ENCODE assay signal across 1 cellular context in the genomic region with DNA sequence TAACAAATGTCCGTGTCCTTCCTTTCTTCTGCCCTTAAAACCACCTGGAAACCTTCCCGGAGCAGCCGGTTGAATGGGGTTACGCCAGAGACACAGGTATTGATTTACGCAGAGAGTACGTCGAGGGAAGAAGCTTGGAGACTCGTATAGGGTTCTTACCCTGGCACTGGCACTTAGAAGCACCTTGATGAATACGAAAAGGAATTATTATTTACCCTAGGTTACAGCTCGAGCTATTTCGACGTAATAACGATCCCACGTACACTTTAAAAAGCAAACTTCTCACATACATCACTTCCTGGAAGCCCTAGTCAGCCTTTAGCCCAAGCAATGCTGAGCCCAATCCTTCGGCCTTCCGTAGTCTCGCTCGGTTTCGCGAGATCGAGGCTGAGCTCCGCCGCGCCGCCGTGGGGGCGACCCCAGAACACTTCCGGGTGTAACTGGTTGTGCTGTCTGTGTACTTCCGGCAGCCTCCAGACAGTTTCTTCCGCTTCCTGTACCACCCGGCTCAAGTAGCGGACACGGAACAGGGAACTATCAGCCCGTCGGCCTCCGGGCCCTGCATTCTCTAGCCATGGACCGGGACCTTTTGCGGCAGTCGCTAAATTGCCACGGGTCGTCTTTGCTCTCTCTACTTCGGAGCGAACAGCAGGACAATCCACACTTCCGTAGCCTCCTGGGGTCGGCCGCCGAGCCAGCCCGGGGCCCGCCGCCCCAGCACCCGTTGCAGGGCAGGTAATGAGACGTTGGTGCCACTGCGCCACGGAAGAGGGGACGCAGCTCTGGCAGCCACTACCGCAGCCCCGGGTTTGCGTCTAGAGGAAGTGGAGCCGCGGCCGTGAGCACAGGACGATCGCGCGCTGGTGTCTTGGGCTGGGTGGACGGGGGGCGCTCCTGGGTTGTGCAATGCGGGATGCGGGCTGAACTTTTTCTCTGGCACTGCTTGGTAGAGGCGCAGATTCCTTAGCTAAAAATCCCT.
TF ChIP-seq lines count a peak whose summit lies in the region.

A gene with protein sequence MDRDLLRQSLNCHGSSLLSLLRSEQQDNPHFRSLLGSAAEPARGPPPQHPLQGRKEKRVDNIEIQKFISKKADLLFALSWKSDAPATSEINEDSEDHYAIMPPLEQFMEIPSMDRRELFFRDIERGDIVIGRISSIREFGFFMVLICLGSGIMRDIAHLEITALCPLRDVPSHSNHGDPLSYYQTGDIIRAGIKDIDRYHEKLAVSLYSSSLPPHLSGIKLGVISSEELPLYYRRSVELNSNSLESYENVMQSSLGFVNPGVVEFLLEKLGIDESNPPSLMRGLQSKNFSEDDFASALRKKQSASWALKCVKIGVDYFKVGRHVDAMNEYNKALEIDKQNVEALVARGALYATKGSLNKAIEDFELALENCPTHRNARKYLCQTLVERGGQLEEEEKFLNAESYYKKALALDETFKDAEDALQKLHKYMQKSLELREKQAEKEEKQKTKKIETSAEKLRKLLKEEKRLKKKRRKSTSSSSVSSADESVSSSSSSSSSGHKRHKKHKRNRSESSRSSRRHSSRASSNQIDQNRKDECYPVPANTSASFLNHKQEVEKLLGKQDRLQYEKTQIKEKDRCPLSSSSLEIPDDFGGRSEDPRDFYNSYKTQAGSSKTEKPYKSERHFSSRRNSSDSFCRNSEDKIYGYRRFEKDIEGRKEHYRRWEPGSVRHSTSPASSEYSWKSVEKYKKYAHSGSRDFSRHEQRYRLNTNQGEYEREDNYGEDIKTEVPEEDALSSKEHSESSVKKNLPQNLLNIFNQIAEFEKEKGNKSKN (plus strand): TSS at position 476 of the 979 bp plus-strand sequence. CDS start 99 bp downstream, at position 575.

TF ChIP-seq in GM12878, 131 proteins besides CTCF, POLR2A, EP300 and RAD21 (continued from another document and continues in another):
- peak in 1 of 2 experiments; percentile 15; a peak in 1 of 4 replicates for TF ChIP-seq BHLHE40 (IDR thresholded peaks at IDR 0.05; ENCODE audit: borderline replicate concordance in 1 of 2, low read depth in 2 of 2, low read length in 1 of 2)
- peak; percentile 73; the same call in 1 of the 2 replicates for TF ChIP-seq TAF1 (IDR thresholded peaks at IDR 0.05; ENCODE audit: borderline replicate concordance, low read depth, low read length)
- TF ChIP-seq POLR2AphosphoS2 (IDR thresholded peaks at IDR 0.05; ENCODE audit: low read depth, low read length): peak; percentile 88
- TF ChIP-seq JUND (IDR thresholded peaks at IDR 0.05; ENCODE audit: low read depth, low read length): no peak
- TF ChIP-seq IRF3 (IDR thresholded peaks at IDR 0.05): no peak
- TF ChIP-seq SMC3 (IDR thresholded peaks at IDR 0.05; ENCODE audit: borderline replicate concordance, low read length): no peak; the same call in 1 of the 2 replicates
- peak; percentile 35; the same call in 1 of the 2 replicates for TF ChIP-seq SIN3A (IDR thresholded peaks at IDR 0.05; ENCODE audit: low read depth, low read length)
- TF ChIP-seq SUPT20H (IDR thresholded peaks at IDR 0.05; ENCODE audit: borderline replicate concordance, control insufficient read depth, low read depth, low read length): no peak
- TF ChIP-seq HDAC2 (IDR thresholded peaks at IDR 0.05): no peak
- TF ChIP-seq LARP7 (IDR thresholded peaks at IDR 0.05): peak; percentile 33; the same call in 1 of the 2 replicates
- peak; percentile 37; the same call in 1 of the 2 replicates for TF ChIP-seq TBL1XR1 (IDR thresholded peaks at IDR 0.05; ENCODE audit: low read depth, low read length)
- TF ChIP-seq, protein P1, sequence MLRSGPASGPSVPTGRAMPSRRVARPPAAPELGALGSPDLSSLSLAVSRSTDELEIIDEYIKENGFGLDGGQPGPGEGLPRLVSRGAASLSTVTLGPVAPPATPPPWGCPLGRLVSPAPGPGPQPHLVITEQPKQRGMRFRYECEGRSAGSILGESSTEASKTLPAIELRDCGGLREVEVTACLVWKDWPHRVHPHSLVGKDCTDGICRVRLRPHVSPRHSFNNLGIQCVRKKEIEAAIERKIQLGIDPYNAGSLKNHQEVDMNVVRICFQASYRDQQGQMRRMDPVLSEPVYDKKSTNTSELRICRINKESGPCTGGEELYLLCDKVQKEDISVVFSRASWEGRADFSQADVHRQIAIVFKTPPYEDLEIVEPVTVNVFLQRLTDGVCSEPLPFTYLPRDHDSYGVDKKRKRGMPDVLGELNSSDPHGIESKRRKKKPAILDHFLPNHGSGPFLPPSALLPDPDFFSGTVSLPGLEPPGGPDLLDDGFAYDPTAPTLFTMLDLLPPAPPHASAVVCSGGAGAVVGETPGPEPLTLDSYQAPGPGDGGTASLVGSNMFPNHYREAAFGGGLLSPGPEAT (IDR thresholded peaks at IDR 0.05; ENCODE audit: low read depth): peak; percentile 38; the same call in 1 of the 2 replicates
- no peak for TF ChIP-seq HDAC6 (IDR thresholded peaks at IDR 0.05; ENCODE audit: unreplicated experiment)
- TF ChIP-seq BMI1 (IDR thresholded peaks at IDR 0.05; ENCODE audit: borderline replicate concordance): 0 out of 2 replicates have a peak, but pooled peaks have one; percentile 25
- TF ChIP-seq NBN (IDR thresholded peaks at IDR 0.05): peak; percentile 72
- TF ChIP-seq FOXM1 (IDR thresholded peaks at IDR 0.05; ENCODE audit: low read depth, low read length): no peak
- TF ChIP-seq, protein P2, sequence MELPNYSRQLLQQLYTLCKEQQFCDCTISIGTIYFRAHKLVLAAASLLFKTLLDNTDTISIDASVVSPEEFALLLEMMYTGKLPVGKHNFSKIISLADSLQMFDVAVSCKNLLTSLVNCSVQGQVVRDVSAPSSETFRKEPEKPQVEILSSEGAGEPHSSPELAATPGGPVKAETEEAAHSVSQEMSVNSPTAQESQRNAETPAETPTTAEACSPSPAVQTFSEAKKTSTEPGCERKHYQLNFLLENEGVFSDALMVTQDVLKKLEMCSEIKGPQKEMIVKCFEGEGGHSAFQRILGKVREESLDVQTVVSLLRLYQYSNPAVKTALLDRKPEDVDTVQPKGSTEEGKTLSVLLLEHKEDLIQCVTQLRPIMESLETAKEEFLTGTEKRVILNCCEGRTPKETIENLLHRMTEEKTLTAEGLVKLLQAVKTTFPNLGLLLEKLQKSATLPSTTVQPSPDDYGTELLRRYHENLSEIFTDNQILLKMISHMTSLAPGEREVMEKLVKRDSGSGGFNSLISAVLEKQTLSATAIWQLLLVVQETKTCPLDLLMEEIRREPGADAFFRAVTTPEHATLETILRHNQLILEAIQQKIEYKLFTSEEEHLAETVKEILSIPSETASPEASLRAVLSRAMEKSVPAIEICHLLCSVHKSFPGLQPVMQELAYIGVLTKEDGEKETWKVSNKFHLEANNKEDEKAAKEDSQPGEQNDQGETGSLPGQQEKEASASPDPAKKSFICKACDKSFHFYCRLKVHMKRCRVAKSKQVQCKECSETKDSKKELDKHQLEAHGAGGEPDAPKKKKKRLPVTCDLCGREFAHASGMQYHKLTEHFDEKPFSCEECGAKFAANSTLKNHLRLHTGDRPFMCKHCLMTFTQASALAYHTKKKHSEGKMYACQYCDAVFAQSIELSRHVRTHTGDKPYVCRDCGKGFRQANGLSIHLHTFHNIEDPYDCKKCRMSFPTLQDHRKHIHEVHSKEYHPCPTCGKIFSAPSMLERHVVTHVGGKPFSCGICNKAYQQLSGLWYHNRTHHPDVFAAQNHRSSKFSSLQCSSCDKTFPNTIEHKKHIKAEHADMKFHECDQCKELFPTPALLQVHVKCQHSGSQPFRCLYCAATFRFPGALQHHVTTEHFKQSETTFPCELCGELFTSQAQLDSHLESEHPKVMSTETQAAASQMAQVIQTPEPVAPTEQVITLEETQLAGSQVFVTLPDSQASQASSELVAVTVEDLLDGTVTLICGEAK (IDR thresholded peaks at IDR 0.05; ENCODE audit: borderline replicate concordance): peak; percentile 96
- no peak for TF ChIP-seq ZNF622 (IDR thresholded peaks at IDR 0.05)
- no peak for TF ChIP-seq FOS (IDR thresholded peaks at IDR 0.05; ENCODE audit: borderline replicate concordance, extremely low read depth, insufficient read length)
- peak; percentile 89 for TF ChIP-seq GATAD2B (conservative IDR thresholded peaks at IDR 0.05; ENCODE audit: low read depth)
- TF ChIP-seq ZNF207 (IDR thresholded peaks at IDR 0.05; ENCODE audit: borderline replicate concordance): 0 out of 2 replicates have a peak, but pooled peaks have one; percentile 25
- peak; percentile 3; the same call in 1 of the 2 replicates for TF ChIP-seq BCL11A (IDR thresholded peaks at IDR 0.05; ENCODE audit: low read depth, low read length)
- TF ChIP-seq CBX5 (IDR thresholded peaks at IDR 0.05; ENCODE audit: low read depth): peak; percentile 89
- TF ChIP-seq CREB1 (IDR thresholded peaks at IDR 0.05; ENCODE audit: low read depth): peak; percentile 67; the same call in 1 of the 2 replicates
- TF ChIP-seq, protein P3, sequence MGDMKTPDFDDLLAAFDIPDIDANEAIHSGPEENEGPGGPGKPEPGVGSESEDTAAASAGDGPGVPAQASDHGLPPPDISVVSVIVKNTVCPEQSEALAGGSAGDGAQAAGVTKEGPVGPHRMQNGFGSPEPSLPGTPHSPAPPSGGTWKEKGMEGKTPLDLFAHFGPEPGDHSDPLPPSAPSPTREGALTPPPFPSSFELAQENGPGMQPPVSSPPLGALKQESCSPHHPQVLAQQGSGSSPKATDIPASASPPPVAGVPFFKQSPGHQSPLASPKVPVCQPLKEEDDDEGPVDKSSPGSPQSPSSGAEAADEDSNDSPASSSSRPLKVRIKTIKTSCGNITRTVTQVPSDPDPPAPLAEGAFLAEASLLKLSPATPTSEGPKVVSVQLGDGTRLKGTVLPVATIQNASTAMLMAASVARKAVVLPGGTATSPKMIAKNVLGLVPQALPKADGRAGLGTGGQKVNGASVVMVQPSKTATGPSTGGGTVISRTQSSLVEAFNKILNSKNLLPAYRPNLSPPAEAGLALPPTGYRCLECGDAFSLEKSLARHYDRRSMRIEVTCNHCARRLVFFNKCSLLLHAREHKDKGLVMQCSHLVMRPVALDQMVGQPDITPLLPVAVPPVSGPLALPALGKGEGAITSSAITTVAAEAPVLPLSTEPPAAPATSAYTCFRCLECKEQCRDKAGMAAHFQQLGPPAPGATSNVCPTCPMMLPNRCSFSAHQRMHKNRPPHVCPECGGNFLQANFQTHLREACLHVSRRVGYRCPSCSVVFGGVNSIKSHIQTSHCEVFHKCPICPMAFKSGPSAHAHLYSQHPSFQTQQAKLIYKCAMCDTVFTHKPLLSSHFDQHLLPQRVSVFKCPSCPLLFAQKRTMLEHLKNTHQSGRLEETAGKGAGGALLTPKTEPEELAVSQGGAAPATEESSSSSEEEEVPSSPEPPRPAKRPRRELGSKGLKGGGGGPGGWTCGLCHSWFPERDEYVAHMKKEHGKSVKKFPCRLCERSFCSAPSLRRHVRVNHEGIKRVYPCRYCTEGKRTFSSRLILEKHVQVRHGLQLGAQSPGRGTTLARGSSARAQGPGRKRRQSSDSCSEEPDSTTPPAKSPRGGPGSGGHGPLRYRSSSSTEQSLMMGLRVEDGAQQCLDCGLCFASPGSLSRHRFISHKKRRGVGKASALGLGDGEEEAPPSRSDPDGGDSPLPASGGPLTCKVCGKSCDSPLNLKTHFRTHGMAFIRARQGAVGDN (IDR thresholded peaks at IDR 0.05): no peak; the same call in 1 of the 2 replicates
- no peak; the same call in 1 of the 2 replicates for TF ChIP-seq NFIC (IDR thresholded peaks at IDR 0.05; ENCODE audit: low read depth, low read length)
- TF ChIP-seq, protein P4, sequence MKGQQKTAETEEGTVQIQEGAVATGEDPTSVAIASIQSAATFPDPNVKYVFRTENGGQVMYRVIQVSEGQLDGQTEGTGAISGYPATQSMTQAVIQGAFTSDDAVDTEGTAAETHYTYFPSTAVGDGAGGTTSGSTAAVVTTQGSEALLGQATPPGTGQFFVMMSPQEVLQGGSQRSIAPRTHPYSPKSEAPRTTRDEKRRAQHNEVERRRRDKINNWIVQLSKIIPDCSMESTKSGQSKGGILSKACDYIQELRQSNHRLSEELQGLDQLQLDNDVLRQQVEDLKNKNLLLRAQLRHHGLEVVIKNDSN (IDR thresholded peaks at IDR 0.05; ENCODE audit: borderline replicate concordance, extremely low read length, insufficient read depth, low read depth, low read length): no peak
- TF ChIP-seq, protein P5, sequence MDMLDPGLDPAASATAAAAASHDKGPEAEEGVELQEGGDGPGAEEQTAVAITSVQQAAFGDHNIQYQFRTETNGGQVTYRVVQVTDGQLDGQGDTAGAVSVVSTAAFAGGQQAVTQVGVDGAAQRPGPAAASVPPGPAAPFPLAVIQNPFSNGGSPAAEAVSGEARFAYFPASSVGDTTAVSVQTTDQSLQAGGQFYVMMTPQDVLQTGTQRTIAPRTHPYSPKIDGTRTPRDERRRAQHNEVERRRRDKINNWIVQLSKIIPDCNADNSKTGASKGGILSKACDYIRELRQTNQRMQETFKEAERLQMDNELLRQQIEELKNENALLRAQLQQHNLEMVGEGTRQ (IDR thresholded peaks at IDR 0.05; ENCODE audit: borderline replicate concordance, low read depth, low read length): no peak
- peak; percentile 46; the same call in 1 of the 2 replicates for TF ChIP-seq YY1 (IDR thresholded peaks at IDR 0.05; ENCODE audit: low read depth, low read length)
- TF ChIP-seq, protein P6, sequence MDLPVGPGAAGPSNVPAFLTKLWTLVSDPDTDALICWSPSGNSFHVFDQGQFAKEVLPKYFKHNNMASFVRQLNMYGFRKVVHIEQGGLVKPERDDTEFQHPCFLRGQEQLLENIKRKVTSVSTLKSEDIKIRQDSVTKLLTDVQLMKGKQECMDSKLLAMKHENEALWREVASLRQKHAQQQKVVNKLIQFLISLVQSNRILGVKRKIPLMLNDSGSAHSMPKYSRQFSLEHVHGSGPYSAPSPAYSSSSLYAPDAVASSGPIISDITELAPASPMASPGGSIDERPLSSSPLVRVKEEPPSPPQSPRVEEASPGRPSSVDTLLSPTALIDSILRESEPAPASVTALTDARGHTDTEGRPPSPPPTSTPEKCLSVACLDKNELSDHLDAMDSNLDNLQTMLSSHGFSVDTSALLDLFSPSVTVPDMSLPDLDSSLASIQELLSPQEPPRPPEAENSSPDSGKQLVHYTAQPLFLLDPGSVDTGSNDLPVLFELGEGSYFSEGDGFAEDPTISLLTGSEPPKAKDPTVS (IDR thresholded peaks at IDR 0.05; ENCODE audit: low read depth, low read length): no peak
- peak; percentile 66 for TF ChIP-seq HCFC1 (IDR thresholded peaks at IDR 0.05; ENCODE audit: low read length)
